In the genomic region with DNA sequence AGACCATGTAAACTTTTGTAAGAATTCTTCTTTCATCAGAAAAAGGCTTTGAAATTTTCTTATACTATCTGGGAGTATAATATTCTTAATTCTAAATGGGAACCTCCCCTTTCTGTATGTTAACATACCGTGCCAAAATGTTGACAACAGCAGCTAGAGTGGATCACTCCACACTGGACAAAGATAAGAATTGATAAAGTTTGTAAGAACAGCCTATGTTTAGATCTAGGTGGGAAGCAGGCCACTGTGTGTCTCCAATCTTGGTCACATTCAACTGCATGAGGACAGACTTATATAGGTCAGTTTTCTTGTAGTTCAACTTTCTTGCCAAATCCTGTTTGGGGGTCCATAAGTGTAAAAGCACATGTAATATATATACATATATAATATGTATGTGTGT, we compare ENCODE assay signal across 14 cellular contexts.
A peak's percentile ranks its signal among the peaks of the same experiment; 100 is the strongest.
DNase-seq lines count a peak whose midpoint lies in the region; ATAC-seq and TF ChIP-seq lines count a peak whose summit lies in the region.
"Had no signal": no experiment of that assay in that cellular context is flagged by ENCODE, and none has a peak within 500 bp of the region (broad histone marks: within the 10 kb centered on the region; RNA-seq: fewer than 3 reads in every experiment).

No MANE protein-coding gene starts in this region.

- DNase-seq in Right ventricle myocardium superior (no peak), left ventricle myocardium inferior (no peak), left cardiac atrium (no peak), right cardiac atrium (no peak), psoas muscle (no peak)
- DNase-seq in CD4-positive, alpha-beta memory T cell, result no peak
- DNase-seq: C1 segment of cervical spinal cord; Caco-2; CD8-positive, alpha-beta T cell; DMS153; DND-41; GOT3; HFFc6 had no signal

- no peaks in the 10 kb centered on the region for H3K4me1 Mint-ChIP-seq in CD4-positive, alpha-beta memory T cell

- H3K27me3 ChIP-seq in left ventricle myocardium inferior (ENCODE audit: low read depth), result no peaks in the 10 kb centered on the region
- no peaks in the 10 kb centered on the region for H3K27me3 ChIP-seq in right cardiac atrium (ENCODE audit: control insufficient read depth, insufficient read depth)
- no peaks in the 10 kb centered on the region for H3K27me3 ChIP-seq in psoas muscle (ENCODE audit: insufficient read depth in 3 of 3, low read length in 2 of 3)
- no peaks in the 10 kb centered on the region for H3K27me3 ChIP-seq in CD4-positive, alpha-beta memory T cell (ENCODE audit: insufficient read depth, low read length)

- POLR2A ChIA-PET in CD4-positive, alpha-beta memory T cell (lab: Charles Lee; ENCODE audit: partially characterized antibody), result no interaction called here

- CTCF ChIA-PET in CD4-positive, alpha-beta memory T cell (lab: Charles Lee; ENCODE audit: partially characterized antibody), result no interaction called here

- intact Hi-C loops in Right ventricle myocardium superior (cut with DNase I) (no loop called here), left ventricle myocardium inferior (cut with micrococcal nuclease) (no loop called here), left cardiac atrium (cut with DNase I) (no loop called here), right cardiac atrium (cut with DNase I) (no loop called here), psoas muscle (cut with DNase I) (no loop called here)
- intact Hi-C loops in CD4-positive, alpha-beta memory T cell (cut with micrococcal nuclease), result no loop called here

- H3K9me3 ChIP-seq in left ventricle myocardium inferior (replicated peaks), result peaks cover 3% of the 10 kb centered on the region
- no peaks in the 10 kb centered on the region for H3K9me3 ChIP-seq in right cardiac atrium (ENCODE audit: control insufficient read depth, low read length)
- H3K9me3 ChIP-seq in psoas muscle, result no peaks in the 10 kb centered on the region
- no peaks in the 10 kb centered on the region for H3K9me3 ChIP-seq in CD4-positive, alpha-beta memory T cell (ENCODE audit: control insufficient read depth in 1 of 2, low read length in 2 of 2)
- H3K9me3 ChIP-seq: Caco-2, HAP-1 had no signal

- H3K36me3 Mint-ChIP-seq in CD4-positive, alpha-beta memory T cell, result no peaks in the 10 kb centered on the region
- H3K36me3 Mint-ChIP-seq: CD8-positive, alpha-beta T cell had no signal

- H3K27ac ChIP-seq in left ventricle myocardium inferior (replicated peaks) (no peak overlapping the region), right cardiac atrium (ENCODE audit: low read length) (no peak overlapping the region), psoas muscle (no peak overlapping the region)
- H3K27ac ChIP-seq in CD4-positive, alpha-beta memory T cell (ENCODE audit: low read depth, low read length), result no peak overlapping the region

- 27% methylated on average over 1 of the region's 1 CpG for WGBS in right cardiac atrium
- WGBS in psoas muscle, 3 donors, result 76 to 84% (median 83%) methylated on average over 1 of the region's 1 CpG

- H3K27me3 Mint-ChIP-seq in CD4-positive, alpha-beta memory T cell, result no peaks in the 10 kb centered on the region

- no peak overlapping the region for H3K4me3 Mint-ChIP-seq in CD4-positive, alpha-beta memory T cell
- H3K4me3 Mint-ChIP-seq: CD8-positive, alpha-beta T cell; HFFc6 had no signal

- peak; percentile 76 for ATAC-seq in Right ventricle myocardium superior (ENCODE audit: poor library complexity)
- peak; percentile 38 to 47 for ATAC-seq in left cardiac atrium
- peak; percentile 68 to 74 for ATAC-seq in right cardiac atrium
- no peak for ATAC-seq in psoas muscle
- ATAC-seq: CD8-positive, alpha-beta T cell had no signal

- H3K9me3 Mint-ChIP-seq in CD4-positive, alpha-beta memory T cell, result no peaks in the 10 kb centered on the region
- H3K9me3 Mint-ChIP-seq: CD8-positive, alpha-beta T cell; HFFc6 had no signal

- H3K4me3 ChIP-seq in left ventricle myocardium inferior, result no peak overlapping the region
- no peak overlapping the region for H3K4me3 ChIP-seq in right cardiac atrium (ENCODE audit: low read length)
- no peak overlapping the region for H3K4me3 ChIP-seq in psoas muscle
- H3K4me3 ChIP-seq in CD4-positive, alpha-beta memory T cell (ENCODE audit: low read length in 2 of 2), result no peak overlapping the region
- H3K4me3 ChIP-seq: HAP-1 had no signal

- no peak overlapping the region for H3K27ac Mint-ChIP-seq in CD4-positive, alpha-beta memory T cell
- H3K27ac Mint-ChIP-seq: CD8-positive, alpha-beta T cell; HFFc6 had no signal

- H3K4me1 ChIP-seq in left ventricle myocardium inferior (peaks cover 5% of the 10 kb centered on the region), right cardiac atrium (ENCODE audit: control insufficient read depth, insufficient read depth, low read length) (no peaks in the 10 kb centered on the region), psoas muscle (no peaks in the 10 kb centered on the region)
- H3K4me1 ChIP-seq in CD4-positive, alpha-beta memory T cell (ENCODE audit: insufficient read depth, low read length), result no peaks in the 10 kb centered on the region
- H3K4me1 ChIP-seq: Caco-2, HAP-1 had no signal

- H3K36me3 ChIP-seq in left ventricle myocardium inferior (no peaks in the 10 kb centered on the region), psoas muscle (ENCODE audit: insufficient read depth in 1 of 2, low read depth in 1 of 2) (no peaks in the 10 kb centered on the region)
- H3K36me3 ChIP-seq in CD4-positive, alpha-beta memory T cell (ENCODE audit: insufficient read depth, low read length), result no peaks in the 10 kb centered on the region
- H3K36me3 ChIP-seq: HAP-1 had no signal

- TF ChIP-seq CTCF in left ventricle myocardium inferior (IDR thresholded peaks at IDR 0.05; ENCODE audit: borderline replicate concordance), result no peak
- no peak for TF ChIP-seq CTCF in psoas muscle (IDR thresholded peaks at IDR 0.05)

Comparison
In these comparisons a context has a peak if more than half of its experiments do, and no peak if none do; other contexts are left out.
1. ATAC-seq: peak in Right ventricle myocardium superior (single experiment), left cardiac atrium (2 of 2) and right cardiac atrium (2 of 2); none in psoas muscle (0 of 4).